Comparison of ENCODE assay signal across 11 cellular contexts in genomic region chr2:207227062-207227748, GRCh38.
DNase-seq lines count a peak whose midpoint lies in the region; ATAC-seq and TF ChIP-seq lines count a peak whose summit lies in the region.
"Had no signal": no experiment of that assay in that cellular context is flagged by ENCODE, and none has a peak within 500 bp of the region (broad histone marks: within the 10 kb centered on the region; RNA-seq: fewer than 3 reads in every experiment).

No MANE protein-coding gene starts in this region.

- no peak overlapping the region for H3K4me3 ChIP-seq in CD4-positive, alpha-beta memory T cell (ENCODE audit: low read length in 2 of 2)
- H3K4me3 ChIP-seq: colonic mucosa, prostate gland had no signal

- peaks cover 2 to 10% of the 10 kb centered on the region in 2 donors for H3K27me3 Mint-ChIP-seq in CD4-positive, alpha-beta memory T cell

- TF ChIP-seq CTCF in omental fat pad (IDR thresholded peaks at IDR 0.05) (no peak), RWPE1 (conservative IDR thresholded peaks at IDR 0.05; ENCODE audit: low read depth) (no peak)

- peak overlapping the region in 1 of 7 donors; percentile 25 for H3K27ac Mint-ChIP-seq in CD4-positive, alpha-beta memory T cell

- POLR2A ChIA-PET in CD4-positive, alpha-beta memory T cell (lab: Charles Lee; ENCODE audit: partially characterized antibody): no interaction called here
- POLR2A ChIA-PET in RWPE1 (lab: Yijun Ruan, JAX; ENCODE audit: low non-redundant PET): no interaction called here

- peaks cover 3 to 5% (median 4%) of the 10 kb centered on the region in 4 donors for H3K4me1 Mint-ChIP-seq in CD4-positive, alpha-beta memory T cell

- peak; percentile 55 for ATAC-seq in Right ventricle myocardium superior (ENCODE audit: poor library complexity)
- ATAC-seq in omental fat pad (ENCODE audit: low FRiP score): peak; percentile 45
- ATAC-seq in HG03469 (IDR thresholded peaks at IDR 0.05; ENCODE audit: unreplicated experiment): no peak

- intact Hi-C loops in Right ventricle myocardium superior (cut with DNase I): no loop called here
- intact Hi-C loops in CD4-positive, alpha-beta memory T cell (cut with micrococcal nuclease): no loop called here

- CTCF ChIA-PET in CD4-positive, alpha-beta memory T cell (lab: Charles Lee; ENCODE audit: partially characterized antibody): no interaction called here
- CTCF ChIA-PET in RWPE1 (lab: Yijun Ruan, JAX): no interaction called here

- no peaks in the 10 kb centered on the region for H3K36me3 Mint-ChIP-seq in CD4-positive, alpha-beta memory T cell

- no peaks in the 10 kb centered on the region for H3K4me1 ChIP-seq in CD4-positive, alpha-beta memory T cell (ENCODE audit: insufficient read depth, low read length)
- H3K4me1 ChIP-seq: colonic mucosa had no signal

- DNase-seq in Ammon's horn (ENCODE audit: low spot score): peak; percentile 86
- peak; percentile 61 for DNase-seq in NCI-H510A treated with DMSO at 0.1 percent for 48 hours (lab: John Stamatoyannopoulos, UW)
- DNase-seq in Right ventricle myocardium superior: no peak
- DNase-seq in omental fat pad (ENCODE audit: low spot score): no peak
- no peak for DNase-seq in SHP77 (lab: John Stamatoyannopoulos, UW)
- DNase-seq in CD4-positive, alpha-beta memory T cell: no peak
- no peak for DNase-seq in RWPE1 (ENCODE audit: low spot score)
- DNase-seq: colonic mucosa, COR-L47 had no signal

- no peak overlapping the region for H3K27ac ChIP-seq in CD4-positive, alpha-beta memory T cell (ENCODE audit: low read depth, low read length)
- H3K27ac ChIP-seq in RWPE1: no peak overlapping the region
- H3K27ac ChIP-seq: colonic mucosa had no signal

- no peaks in the 10 kb centered on the region for H3K36me3 ChIP-seq in CD4-positive, alpha-beta memory T cell (ENCODE audit: insufficient read depth, low read length)
- H3K36me3 ChIP-seq: colonic mucosa, prostate gland had no signal

- no peak overlapping the region for H3K4me3 Mint-ChIP-seq in CD4-positive, alpha-beta memory T cell

- peaks cover 0 to 2% (median 0%) of the 10 kb centered on the region in 8 donors for H3K9me3 Mint-ChIP-seq in CD4-positive, alpha-beta memory T cell

- H3K27me3 ChIP-seq in CD4-positive, alpha-beta memory T cell (ENCODE audit: insufficient read depth, low read length): no peaks in the 10 kb centered on the region
- H3K27me3 ChIP-seq: colonic mucosa had no signal

- no peaks in the 10 kb centered on the region for H3K9me3 ChIP-seq in CD4-positive, alpha-beta memory T cell (ENCODE audit: control insufficient read depth in 1 of 2, low read length in 2 of 2)
- H3K9me3 ChIP-seq: colonic mucosa, prostate gland had no signal

Comparison
In these comparisons a context has a peak if more than half of its experiments do, and no peak if none do; other contexts are left out.
1. DNase-seq: peak in Ammon's horn (single experiment) and NCI-H510A treated with DMSO at 0.1 percent for 48 hours (single experiment); none in Right ventricle myocardium superior (single experiment), omental fat pad (single experiment), SHP77 (0 of 2), CD4-positive, alpha-beta memory T cell (0 of 5) and RWPE1 (single experiment).